In genomic region chr10:70432101-70432500, GRCh38 we compare ENCODE assay signal across 11 cellular contexts. TPM values are rescaled to one million over a fixed set of nuclear protein-coding genes. Genes with fewer than 3 reads are reported as not detected.
DNase-seq lines count a peak whose midpoint lies in the region; ATAC-seq lines count a peak whose summit lies in the region.
"Had no signal": no experiment of that assay in that cellular context is flagged by ENCODE, and none has a peak within 500 bp of the region (broad histone marks: within the 10 kb centered on the region; RNA-seq: fewer than 3 reads in every experiment).

No MANE protein-coding gene starts in this region.

- H3K9me3 ChIP-seq in right cardiac atrium (ENCODE audit: control insufficient read depth, low read length): no peaks in the 10 kb centered on the region
- no peaks in the 10 kb centered on the region for H3K9me3 ChIP-seq in skeletal muscle tissue (ENCODE audit: control insufficient read depth in 3 of 3, low read length in 3 of 3)

- H3K27me3 Mint-ChIP-seq in IgD-negative memory B cell: no peaks in the 10 kb centered on the region
- H3K27me3 Mint-ChIP-seq in activated naive CD8-positive, alpha-beta T cell treated with anti-CD3 and anti-CD28 coated beads, Interleukin-2, amount 50 U/mL, for 24 hours: no peaks in the 10 kb centered on the region

- 47% methylated on average over 4 of the region's 4 CpGs for WGBS in right cardiac atrium

- H3K36me3 Mint-ChIP-seq in IgD-negative memory B cell: peaks cover 7% of the 10 kb centered on the region
- H3K36me3 Mint-ChIP-seq in activated naive CD8-positive, alpha-beta T cell treated with anti-CD3 and anti-CD28 coated beads, Interleukin-2, amount 50 U/mL, for 24 hours (ENCODE audit: low read depth): peaks cover 7% of the 10 kb centered on the region

- peaks cover 3 to 5% (median 4%) of the 10 kb centered on the region in 3 donors for H3K36me3 ChIP-seq in skeletal muscle tissue (ENCODE audit: control insufficient read depth in 3 of 3, insufficient read depth in 3 of 3, low read length in 3 of 3)

- no peaks in the 10 kb centered on the region for H3K9me3 Mint-ChIP-seq in IgD-negative memory B cell
- H3K9me3 Mint-ChIP-seq in activated naive CD8-positive, alpha-beta T cell treated with anti-CD3 and anti-CD28 coated beads, Interleukin-2, amount 50 U/mL, for 24 hours: no peaks in the 10 kb centered on the region

- intact Hi-C loops in right cardiac atrium (cut with DNase I): no loop called here

- H3K4me1 ChIP-seq in right cardiac atrium (ENCODE audit: control insufficient read depth, insufficient read depth, low read length): peaks cover 33% of the 10 kb centered on the region
- H3K4me1 ChIP-seq in skeletal muscle tissue (ENCODE audit: control insufficient read depth in 3 of 3, insufficient read depth in 3 of 3, low read length in 3 of 3): peaks cover 54 to 67% (median 67%) of the 10 kb centered on the region in 3 donors

- H3K4me3 Mint-ChIP-seq in IgD-negative memory B cell: peak overlapping the region in 2 of 4 donors; percentile 8 to 92
- no peak overlapping the region for H3K4me3 Mint-ChIP-seq in activated naive CD8-positive, alpha-beta T cell treated with anti-CD3 and anti-CD28 coated beads, Interleukin-2, amount 50 U/mL, for 24 hours

- H3K27ac ChIP-seq in right cardiac atrium (ENCODE audit: low read length) (peak overlapping the region; percentile 96), skeletal muscle tissue (ENCODE audit: low read depth, low read length) (peak overlapping the region; percentile 93)

- ATAC-seq in right cardiac atrium: peak; percentile 57 to 66
- ATAC-seq in activated naive CD8-positive, alpha-beta T cell treated with anti-CD3 and anti-CD28 coated beads, Interleukin-2, amount 50 U/mL, for 24 hours: no peak
- ATAC-seq: left lobe of liver had no signal

- peak in 53 of 58 donors; percentile 9 to 92 (median 67) for DNase-seq in anterior cingulate cortex (lab: John Stamatoyannopoulos, UW)
- peak; percentile 69 to 81 (median 80) for DNase-seq in right cardiac atrium
- no peak for DNase-seq in DMS 273 (lab: John Stamatoyannopoulos, UW; ENCODE audit: unreplicated experiment)
- DNase-seq in activated naive CD8-positive, alpha-beta T cell treated with anti-CD3 and anti-CD28 coated beads, Interleukin-2, amount 50 U/mL, for 24 hours: no peak
- no peak for DNase-seq in HK-2 (ENCODE audit: unreplicated experiment)
- DNase-seq: activated CD8-positive, alpha-beta memory T cell treated with anti-CD3 and anti-CD28 coated beads for 24 hours; aorta; DMS79 had no signal

- no peaks in the 10 kb centered on the region for H3K27me3 ChIP-seq in right cardiac atrium (ENCODE audit: control insufficient read depth, insufficient read depth)
- no peaks in the 10 kb centered on the region for H3K27me3 ChIP-seq in skeletal muscle tissue (ENCODE audit: control insufficient read depth in 3 of 3, insufficient read depth in 3 of 3, low read length in 3 of 3)

- H3K27ac Mint-ChIP-seq in IgD-negative memory B cell: peak overlapping the region in 2 of 3 donors; percentile 63 to 88
- H3K27ac Mint-ChIP-seq in activated naive CD8-positive, alpha-beta T cell treated with anti-CD3 and anti-CD28 coated beads, Interleukin-2, amount 50 U/mL, for 24 hours: no peak overlapping the region

- no peak overlapping the region for H3K4me3 ChIP-seq in right cardiac atrium (ENCODE audit: low read length)
- no peak overlapping the region for H3K4me3 ChIP-seq in skeletal muscle tissue (ENCODE audit: low read length in 3 of 3)

- peaks cover 6 to 22% (median 14%) of the 10 kb centered on the region in 3 donors for H3K4me1 Mint-ChIP-seq in IgD-negative memory B cell
- H3K4me1 Mint-ChIP-seq in activated naive CD8-positive, alpha-beta T cell treated with anti-CD3 and anti-CD28 coated beads, Interleukin-2, amount 50 U/mL, for 24 hours: peaks cover 13% of the 10 kb centered on the region

- H3K9ac ChIP-seq in skeletal muscle tissue (ENCODE audit: low read depth in 1 of 3, low read length in 3 of 3): no peak overlapping the region

RNA-seq across cellular contexts. Expression of gene NODAL, which starts 9.4 kb away (rescaled TPM):
- not detected for polyA plus RNA-seq in IgD-negative memory B cell
- not detected for total RNA-seq in right cardiac atrium
- polyA plus RNA-seq in right cardiac atrium: not detected
- not detected for total RNA-seq in skeletal muscle tissue
- total RNA-seq: aorta, left lobe of liver had no signal

RNA-seq across cellular contexts. Expression of gene EIF4EBP2, which starts 28.2 kb away (rescaled TPM):
- polyA plus RNA-seq in IgD-negative memory B cell (39.6 TPM), right cardiac atrium (29.6 TPM)
- total RNA-seq in right cardiac atrium (10 to 100 TPM; 69.7 to 91.1 (median 78.0) TPM), skeletal muscle tissue (39.7 TPM)

RNA-seq across cellular contexts. Expression of gene PALD1, which starts 46.5 kb away (rescaled TPM):
- polyA plus RNA-seq in IgD-negative memory B cell (0.08 TPM), right cardiac atrium (2.8 TPM)
- total RNA-seq in right cardiac atrium (1 to 10 TPM; 4.3 to 7.7 (median 5.7) TPM), skeletal muscle tissue (15.7 TPM)

RNA-seq across cellular contexts. Expression of gene LRRC20, which starts 49.7 kb away (rescaled TPM):
- polyA plus RNA-seq in IgD-negative memory B cell: 1.9 TPM
- total RNA-seq in right cardiac atrium: 10 to 100 TPM; 17.7 to 46.4 (median 37.0) TPM
- polyA plus RNA-seq in right cardiac atrium: 33.4 TPM
- 10.4 TPM for total RNA-seq in skeletal muscle tissue

Comparison
In these comparisons a context has a peak if more than half of its experiments do, and no peak if none do; other contexts are left out.
1. DNase-seq: peak in anterior cingulate cortex (53 of 58) and right cardiac atrium (3 of 3); none in DMS 273 (single experiment), activated naive CD8-positive, alpha-beta T cell treated with anti-CD3 and anti-CD28 coated beads, Interleukin-2, amount 50 U/mL, for 24 hours (single experiment) and HK-2 (single experiment).